In genomic region chr2:65488527-65488926, GRCh38 we compare ENCODE assay signal across 27 cellular contexts. TPM values are rescaled to one million over a fixed set of nuclear protein-coding genes. Genes with fewer than 3 reads are reported as not detected.
DNase-seq lines count a peak whose midpoint lies in the region; ATAC-seq, FAIRE-seq and TF ChIP-seq lines count a peak whose summit lies in the region.
"Had no signal": no experiment of that assay in that cellular context is flagged by ENCODE, and none has a peak within 500 bp of the region (broad histone marks: within the 10 kb centered on the region; RNA-seq: fewer than 3 reads in every experiment).

No MANE protein-coding gene starts in this region.

- no peak for TF ChIP-seq RAD21 in HCT116 (IDR thresholded peaks at IDR 0.05; ENCODE audit: low read depth)
- TF ChIP-seq RAD21 in K562 (CRISPR knock-in tag; conservative IDR thresholded peaks at IDR 0.05 in 1 of 2, IDR thresholded peaks at IDR 0.05 in 1 of 2), result no peak

- no peak overlapping the region for H3K27ac ChIP-seq in HCT116 (ENCODE audit: low read depth, low read length)
- H3K27ac ChIP-seq in HEK293 (ENCODE audit: extremely low read depth, low read depth, low read length), result no peak overlapping the region
- no peak overlapping the region for H3K27ac ChIP-seq in K562 (ENCODE audit: extremely low read depth, low read depth, low read length)
- H3K27ac ChIP-seq in esophagus muscularis mucosa (replicated peaks in 1 of 4), result no peak overlapping the region
- H3K27ac ChIP-seq: BLaER1 had no signal

- no peak overlapping the region for H3K27ac Mint-ChIP-seq in effector memory CD8-positive, alpha-beta T cell
- H3K27ac Mint-ChIP-seq: CD14-positive monocyte; CD4-positive, alpha-beta memory T cell; CD4-positive, CD25-positive, alpha-beta regulatory T cell; CD8-positive, alpha-beta memory T cell had no signal

- H3K4me3 Mint-ChIP-seq in effector memory CD8-positive, alpha-beta T cell, result no peak overlapping the region
- H3K4me3 Mint-ChIP-seq: CD14-positive monocyte; CD4-positive, alpha-beta memory T cell; CD4-positive, CD25-positive, alpha-beta regulatory T cell; CD8-positive, alpha-beta memory T cell had no signal

- H3K27me3 ChIP-seq in HCT116 (ENCODE audit: insufficient read depth, low read length) (no peaks in the 10 kb centered on the region), K562 (ENCODE audit: control insufficient read depth in 2 of 2, insufficient read depth in 2 of 2, low read length in 2 of 2) (no peaks in the 10 kb centered on the region), esophagus muscularis mucosa (no peaks in the 10 kb centered on the region)
- H3K27me3 ChIP-seq: BE2C, BLaER1 had no signal

- H3K9me3 Mint-ChIP-seq in effector memory CD8-positive, alpha-beta T cell, result peaks cover 0 to 2% of the 10 kb centered on the region in 2 donors

- TF ChIP-seq POLR2A in HCT116 (IDR thresholded peaks at IDR 0.05; ENCODE audit: borderline replicate concordance, extremely low read depth, insufficient read depth, insufficient read length), result no peak
- no peak for TF ChIP-seq POLR2A in K562 (conservative IDR thresholded peaks at IDR 0.05)
- TF ChIP-seq POLR2A in esophagus muscularis mucosa (IDR thresholded peaks at IDR 0.05; ENCODE audit: low read depth), result no peak

- H3K36me3 Mint-ChIP-seq in effector memory CD8-positive, alpha-beta T cell (ENCODE audit: insufficient read depth), result no peaks in the 10 kb centered on the region
- H3K36me3 Mint-ChIP-seq: CD14-positive monocyte had no signal

- H3K79me2 ChIP-seq in HCT116 (ENCODE audit: insufficient read depth, low read length) (no peaks in the 10 kb centered on the region), K562 (ENCODE audit: control insufficient read depth, insufficient read depth, low read length) (no peaks in the 10 kb centered on the region)

- H3K9ac ChIP-seq in HCT116 (ENCODE audit: low read length) (no peak overlapping the region), K562 (ENCODE audit: insufficient read depth in 1 of 2, low read depth in 2 of 2, low read length in 2 of 2) (no peak overlapping the region)
- H3K9ac ChIP-seq: BLaER1 had no signal

- no peaks in the 10 kb centered on the region for H3K9me1 ChIP-seq in K562 (ENCODE audit: control insufficient read depth, insufficient read depth, low read length)

- H3K4me2 ChIP-seq in HCT116 (ENCODE audit: low read length) (no peak overlapping the region), K562 (ENCODE audit: insufficient read depth, low read length) (no peak overlapping the region)
- H3K4me2 ChIP-seq: BLaER1 had no signal

- RAD21 ChIA-PET in HCT116 (lab: Charles Lee; ENCODE audit: low non-redundant PET in 1 of 2, low total read pairs in 2 of 2, uncharacterized antibody in 2 of 2, unreplicated experiment in 2 of 2), result no interaction called here

- POLR2A ChIA-PET in HCT116 (lab: Charles Lee), result no interaction called here
- POLR2A ChIA-PET in HEK293 (lab: Yijun Ruan, JAX), result no interaction called here
- POLR2A ChIA-PET in K562 (lab: Yijun Ruan, JAX), result interaction anchor here (1.2 to 1.6 kb wide), 2 partner anchors 8 to 14 kb away, joined by 3 to 4 read pairs; no protein-coding TSS in a partner anchor

- H3K36me3 ChIP-seq in HCT116 (ENCODE audit: control insufficient read depth in 1 of 2, insufficient read depth in 2 of 2, low read length in 2 of 2) (no peaks in the 10 kb centered on the region), HEK293 (ENCODE audit: control insufficient read depth in 2 of 2, insufficient read depth in 1 of 2, low read length in 2 of 2) (no peaks in the 10 kb centered on the region), K562 (ENCODE audit: control insufficient read depth, insufficient read depth, low read length) (no peaks in the 10 kb centered on the region), esophagus muscularis mucosa (no peaks in the 10 kb centered on the region)
- H3K36me3 ChIP-seq: BE2C, BLaER1 had no signal

- TF ChIP-seq CTCF in HCT116 (IDR thresholded peaks at IDR 0.05 in 2 of 3, conservative IDR thresholded peaks at IDR 0.05 in 1 of 3; ENCODE audit: borderline replicate concordance in 1 of 3, insufficient read depth in 1 of 3, low read depth in 2 of 3, low read length in 2 of 3) (no peak), HEK293 (tag by site-specific recombination; IDR thresholded peaks at IDR 0.05) (no peak), K562 (IDR thresholded peaks at IDR 0.05 in 2 of 3, conservative IDR thresholded peaks at IDR 0.05 in 1 of 3; ENCODE audit: insufficient read depth in 2 of 3, low read depth in 1 of 3, low read length in 3 of 3) (no peak), esophagus muscularis mucosa (IDR thresholded peaks at IDR 0.05) (no peak)

- CTCF ChIA-PET in HCT116 (lab: Charles Lee) (no interaction called here), HEK293 (lab: Yijun Ruan, JAX) (interaction anchor here (0.6 kb wide), 1 partner anchor 1226 kb away, joined by 3 read pairs; no protein-coding TSS in a partner anchor), K562 (lab: Yijun Ruan, JAX; ENCODE audit: low intra/inter-chr PET ratio) (interaction anchor here (0.6 kb wide), 1 partner anchor 53 kb away, joined by 4 read pairs; no protein-coding TSS in a partner anchor)

- H3K4me1 Mint-ChIP-seq in effector memory CD8-positive, alpha-beta T cell (ENCODE audit: low read depth in 2 of 2), result no peaks in the 10 kb centered on the region
- H3K4me1 Mint-ChIP-seq: CD14-positive monocyte; CD4-positive, alpha-beta memory T cell; CD4-positive, CD25-positive, alpha-beta regulatory T cell; CD8-positive, alpha-beta memory T cell had no signal

- H4K20me1 ChIP-seq in HCT116 (ENCODE audit: insufficient read depth) (no peaks in the 10 kb centered on the region), K562 (replicated peaks; ENCODE audit: control insufficient read depth, insufficient read depth, low read length) (no peaks in the 10 kb centered on the region)
- H4K20me1 ChIP-seq: BLaER1 had no signal

- H3K9me2 ChIP-seq in HCT116 (ENCODE audit: insufficient read depth), result no peaks in the 10 kb centered on the region

- in situ Hi-C loops in K562 (cut with MboI), result no loop called here

- intact Hi-C loops in HCT116 (cut with micrococcal nuclease) (no loop called here), K562 (cut with micrococcal nuclease) (no loop called here), esophagus muscularis mucosa (cut with DNase I) (no loop called here)

- H3K27me3 Mint-ChIP-seq in effector memory CD8-positive, alpha-beta T cell, result peaks cover 40 to 65% of the 10 kb centered on the region in 2 donors

- WGBS in K562 (ENCODE audit: insufficient coverage, low coverage, missing lambda C conversion rate), result 19% methylated on average over 3 of the region's 3 CpGs
- 94% methylated on average over 3 of the region's 3 CpGs for WGBS in esophagus muscularis mucosa

- no peak for FAIRE-seq in K562 (lab: Jason Lieb, UNC)
- FAIRE-seq: A204.1, GM12878, GM12892, GM18507 had no signal

- H3K4me1 ChIP-seq in HCT116 (ENCODE audit: control insufficient read depth in 1 of 2, insufficient read depth in 2 of 2, low read length in 2 of 2) (no peaks in the 10 kb centered on the region), HEK293 (ENCODE audit: control insufficient read depth, insufficient read depth, low read length) (no peaks in the 10 kb centered on the region), K562 (replicated peaks in 1 of 2; ENCODE audit: control insufficient read depth in 2 of 2, insufficient read depth in 2 of 2, low read length in 2 of 2) (peaks cover 0 to 9% of the 10 kb centered on the region in 2 experiments; a peak in 3 of 5 replicates), esophagus muscularis mucosa (no peaks in the 10 kb centered on the region)
- H3K4me1 ChIP-seq: BE2C, BLaER1 had no signal

- H3K4me3 ChIP-seq in HCT116 (replicated peaks in 1 of 2; ENCODE audit: low read depth in 1 of 2, low read length in 2 of 2), result no peak overlapping the region
- H3K4me3 ChIP-seq in HEK293 (ENCODE audit: low read depth, low read length), result no peak overlapping the region
- no peak overlapping the region for H3K4me3 ChIP-seq in K562
- H3K4me3 ChIP-seq in esophagus muscularis mucosa, result no peak overlapping the region
- H3K4me3 ChIP-seq: BLaER1, GM12878 had no signal

- no peak for ATAC-seq in HCT116
- ATAC-seq in K562, result no peak
- no peak for ATAC-seq in GM19463 (IDR thresholded peaks at IDR 0.05; ENCODE audit: unreplicated experiment)
- ATAC-seq in effector memory CD8-positive, alpha-beta T cell (replicated peaks), result no peak
- ATAC-seq: GM12878 had no signal

- no peak overlapping the region for H2AFZ ChIP-seq in HCT116 (ENCODE audit: low read depth, low read length, poor library complexity, severe bottlenecking)
- no peak overlapping the region for H2AFZ ChIP-seq in K562 (ENCODE audit: low read depth, low read length)

- DNase-seq in HCT116 (ENCODE audit: low read depth, low spot score), result no peak
- DNase-seq in K562 (ENCODE audit: extremely low read depth in 1 of 4, low spot score in 3 of 4), result no peak
- DNase-seq in effector memory CD8-positive, alpha-beta T cell, result no peak
- no peak for DNase-seq in esophagus muscularis mucosa (ENCODE audit: extremely low spot score)
- DNase-seq: 8988T; ACHN; BE2C; C1 segment of cervical spinal cord; CD4-positive, alpha-beta memory T cell; CD4-positive, CD25-positive, alpha-beta regulatory T cell; CD8-positive, alpha-beta memory T cell; COR-L47; DMS 273 treated with DMSO at 0.1 percent for 48 hours; DMS153; DMS53; DMS79; DND-41; EL; GDM1 had no signal

- BruUV-seq in HCT116 (replicated peaks; lab: Mats Ljungman, UMichigan), result no TSS peak
- BruUV-seq in K562 (replicated peaks; lab: Mats Ljungman, UMichigan), result no TSS peak

- H3K9me3 ChIP-seq in HCT116 (ENCODE audit: control insufficient read depth in 1 of 2, insufficient read depth in 1 of 2, low read depth in 1 of 2, low read length in 2 of 2) (no peaks in the 10 kb centered on the region), HEK293 (ENCODE audit: control insufficient read depth, insufficient read depth, low read depth, low read length) (no peaks in the 10 kb centered on the region), K562 (replicated peaks; ENCODE audit: control insufficient read depth, insufficient read depth, low read depth, low read length) (no peaks in the 10 kb centered on the region), esophagus muscularis mucosa (no peaks in the 10 kb centered on the region)
- H3K9me3 ChIP-seq: BE2C had no signal

- TF ChIP-seq EP300 in K562 (IDR thresholded peaks at IDR 0.05; ENCODE audit: low read length) (no peak), esophagus muscularis mucosa (IDR thresholded peaks at IDR 0.05) (no peak)

RNA-seq across cellular contexts. Expression of gene SPRED2, which starts 56.1 kb away (rescaled TPM):
- total RNA-seq in HCT116 (2021; ENCODE audit: unreplicated experiment) (62.6 TPM), K562 (2014; rRNA removed) (7.8 and 9.5 TPM in 2 replicates), K562 (2014; rRNA removed; fragmentation: Illumina TruSeq; extraction: Trizol) (14.1 and 14.8 TPM in 2 replicates), K562 (2015; rRNA removed; fragmentation: Illumina TruSeq; extraction: Trizol) (10.2 and 10.7 TPM in 2 replicates), K562 (2021) (42.6 and 50.8 TPM in 2 replicates), esophagus muscularis mucosa (10 to 100 TPM; 17.4 to 25.6 (median 18.7) TPM)
- 33.2 and 33.7 TPM in 2 replicates for polyA plus RNA-seq in HCT116 (2012)
- 32.9 and 55.4 TPM in 2 replicates for total RNA-seq in K562 (2011; cell fraction: chromatin; rRNA removed; ENCODE audit: low replicate concordance)
- 16.8 and 20.1 TPM in 2 replicates for total RNA-seq in K562 (2011; cell fraction: nucleolus; rRNA removed)
- 32.7 and 48.2 TPM in 2 replicates for total RNA-seq in K562 (2011; cell fraction: nucleoplasm; rRNA removed)
- polyA plus RNA-seq in K562 (2011; rRNA removed) (15.3 and 16.5 TPM in 2 replicates), K562 (2014; fragmentation: Illumina TruSeq; extraction: Trizol) (40.9 and 42.6 TPM in 2 replicates), K562 (2014; fragmentation: Nextera tagmentation; extraction: Ambion mirVana) (1 to 10 TPM; 4.6 to 6.4 TPM), K562 (2014; rRNA removed) (17.9 and 21.2 TPM in 2 replicates)
- polyA plus RNA-seq in K562 (2011; cell fraction: cytosol; rRNA removed), result 18.1 and 23.5 TPM in 2 replicates
- polyA plus RNA-seq in K562 (2011; cell fraction: nucleus; rRNA removed), result 20.4 and 30.3 TPM in 2 replicates
- polyA plus RNA-seq in K562 (2012), result 22.1 and 26.6 TPM in 2 replicates
- 16.7 and 18.3 TPM in 2 replicates for polyA minus RNA-seq in K562 (2011; rRNA and poly(A)+ RNA removed)
- polyA minus RNA-seq in K562 (2011; cell fraction: cytosol; rRNA and poly(A)+ RNA removed), result 22.5 and 22.8 TPM in 2 replicates
- polyA minus RNA-seq in K562 (2011; cell fraction: nucleus; rRNA and poly(A)+ RNA removed), result 6.9 and 9.3 TPM in 2 replicates
